In the genomic region with DNA sequence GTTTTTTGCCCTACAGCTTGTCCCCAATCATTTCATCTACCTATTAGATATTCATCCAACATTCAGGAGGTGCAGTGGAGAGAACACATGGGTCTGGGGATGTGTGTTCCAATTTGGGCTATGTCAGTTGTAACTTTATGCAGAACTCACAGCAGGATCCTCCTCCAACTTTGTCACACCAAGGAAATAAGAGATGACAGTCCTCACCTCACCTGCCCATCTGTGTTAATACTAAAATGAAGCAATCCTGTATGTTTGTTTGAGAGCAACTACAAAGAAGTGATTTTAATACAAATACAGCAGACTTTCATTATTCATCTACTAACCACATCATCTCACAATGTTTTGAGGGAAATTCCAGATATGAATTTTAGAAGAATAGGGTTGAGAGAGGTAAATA, we compare ENCODE assay signal across 12 cellular contexts.
DNase-seq lines count a peak whose midpoint lies in the region; ATAC-seq lines count a peak whose summit lies in the region.
"Had no signal": no experiment of that assay in that cellular context is flagged by ENCODE, and none has a peak within 500 bp of the region (broad histone marks: within the 10 kb centered on the region; RNA-seq: fewer than 3 reads in every experiment).

No MANE protein-coding gene starts in this region.

- peaks cover 29% of the 10 kb centered on the region for H3K36me3 Mint-ChIP-seq in activated naive CD4-positive, alpha-beta T cell treated with anti-CD3 and anti-CD28 coated beads, Interleukin-2, amount 10 ng/mL, durations not matched to agents 7 days and 5 days
- H3K36me3 Mint-ChIP-seq in activated naive CD4-positive, alpha-beta T cell treated with anti-CD3 and anti-CD28 coated beads, Interleukin-2, amount 50 U/mL, for 72 hours, result peaks cover under 1 to 5% of the 10 kb centered on the region in 2 donors
- peaks cover 12% of the 10 kb centered on the region for H3K36me3 Mint-ChIP-seq in stimulated activated naive CD8-positive, alpha-beta T cell treated with anti-CD3 and anti-CD28 coated beads, Interleukin-15, Interleukin-2, amounts not matched to agents 100 ng/mL and 50 ng/mL, for 24 hours (ENCODE audit: low read depth)

- peaks cover 83% of the 10 kb centered on the region for H3K4me1 Mint-ChIP-seq in activated naive CD4-positive, alpha-beta T cell treated with anti-CD3 and anti-CD28 coated beads, Interleukin-2, amount 10 ng/mL, durations not matched to agents 7 days and 5 days
- H3K4me1 Mint-ChIP-seq in stimulated activated naive CD8-positive, alpha-beta T cell treated with anti-CD3 and anti-CD28 coated beads, Interleukin-15, Interleukin-2, amounts not matched to agents 100 ng/mL and 50 ng/mL, for 24 hours (ENCODE audit: low read depth), result peaks cover 88% of the 10 kb centered on the region

- peak overlapping the region; percentile 99 for H3K27ac Mint-ChIP-seq in activated naive CD4-positive, alpha-beta T cell treated with anti-CD3 and anti-CD28 coated beads, Interleukin-2, amount 10 ng/mL, durations not matched to agents 7 days and 5 days
- H3K27ac Mint-ChIP-seq in activated naive CD4-positive, alpha-beta T cell treated with anti-CD3 and anti-CD28 coated beads, Interleukin-2, amount 50 U/mL, for 72 hours, result peak overlapping the region; percentile 81 to 93
- H3K27ac Mint-ChIP-seq in stimulated activated naive CD8-positive, alpha-beta T cell treated with anti-CD3 and anti-CD28 coated beads, Interleukin-15, Interleukin-2, amounts not matched to agents 100 ng/mL and 50 ng/mL, for 24 hours, result peak overlapping the region; percentile 94

- no peaks in the 10 kb centered on the region for H3K27me3 Mint-ChIP-seq in activated naive CD4-positive, alpha-beta T cell treated with anti-CD3 and anti-CD28 coated beads, Interleukin-2, amount 10 ng/mL, durations not matched to agents 7 days and 5 days
- no peaks in the 10 kb centered on the region for H3K27me3 Mint-ChIP-seq in stimulated activated naive CD8-positive, alpha-beta T cell treated with anti-CD3 and anti-CD28 coated beads, Interleukin-15, Interleukin-2, amounts not matched to agents 100 ng/mL and 50 ng/mL, for 24 hours

- no peaks in the 10 kb centered on the region for H3K9me3 Mint-ChIP-seq in activated naive CD4-positive, alpha-beta T cell treated with anti-CD3 and anti-CD28 coated beads, Interleukin-2, amount 10 ng/mL, durations not matched to agents 7 days and 5 days
- H3K9me3 Mint-ChIP-seq in activated naive CD4-positive, alpha-beta T cell treated with anti-CD3 and anti-CD28 coated beads, Interleukin-2, amount 50 U/mL, for 72 hours, result no peaks in the 10 kb centered on the region
- no peaks in the 10 kb centered on the region for H3K9me3 Mint-ChIP-seq in stimulated activated naive CD8-positive, alpha-beta T cell treated with anti-CD3 and anti-CD28 coated beads, Interleukin-15, Interleukin-2, amounts not matched to agents 100 ng/mL and 50 ng/mL, for 24 hours

- peak overlapping the region; percentile 72 for H3K4me3 Mint-ChIP-seq in activated naive CD4-positive, alpha-beta T cell treated with anti-CD3 and anti-CD28 coated beads, Interleukin-2, amount 10 ng/mL, durations not matched to agents 7 days and 5 days
- peak overlapping the region; percentile 83 for H3K4me3 Mint-ChIP-seq in stimulated activated naive CD8-positive, alpha-beta T cell treated with anti-CD3 and anti-CD28 coated beads, Interleukin-15, Interleukin-2, amounts not matched to agents 100 ng/mL and 50 ng/mL, for 24 hours

- no peak for DNase-seq in activated naive CD4-positive, alpha-beta T cell treated with anti-CD3 and anti-CD28 coated beads, Interleukin-2, amount 10 ng/mL, durations not matched to agents 7 days and 5 days
- DNase-seq in activated naive CD4-positive, alpha-beta T cell treated with anti-CD3 and anti-CD28 coated beads, Interleukin-2, amount 50 U/mL, for 16 hours, result no peak
- no peak for DNase-seq in activated naive CD4-positive, alpha-beta T cell treated with anti-CD3 and anti-CD28 coated beads, Interleukin-2, amount 50 U/mL, for 72 hours (ENCODE audit: low spot score in 2 of 2)
- DNase-seq in 8988T, result no peak
- DNase-seq in inferior parietal cortex (ENCODE audit: extremely low spot score), result no peak
- no peak for DNase-seq in midbrain (lab: John Stamatoyannopoulos, UW)
- DNase-seq: activated CD4-positive, alpha-beta T cell treated with anti-CD3 and anti-CD28 coated beads, Interleukin-2, amount 50 U/mL, for 1 hour; NCI-H345; psoas muscle; stimulated activated CD4-positive, alpha-beta T cell treated with anti-CD3 and anti-CD28 coated beads, Interleukin-2, amount 100 ng/mL, for 48 hours had no signal

- CTCF ChIA-PET in activated naive CD4-positive, alpha-beta T cell treated with anti-CD3 and anti-CD28 coated beads, Interleukin-2, amount 10 ng/mL, durations not matched to agents 7 days and 5 days (lab: Charles Lee), result interaction anchor here (0.8 to 3.9 kb wide), 3 partner anchors 33 to 143 kb away, joined by 4 to 50 read pairs (median 11); no protein-coding TSS in a partner anchor

- ATAC-seq in HG03342 (IDR thresholded peaks at IDR 0.05; ENCODE audit: unreplicated experiment), result peak; percentile 41
- ATAC-seq in activated naive CD4-positive, alpha-beta T cell treated with anti-CD3 and anti-CD28 coated beads, Interleukin-2, amount 50 U/mL, for 72 hours, result peak; percentile 71 to 77
- ATAC-seq: psoas muscle had no signal
